29 cellular contexts compared by ENCODE assay signal in the genomic region with DNA sequence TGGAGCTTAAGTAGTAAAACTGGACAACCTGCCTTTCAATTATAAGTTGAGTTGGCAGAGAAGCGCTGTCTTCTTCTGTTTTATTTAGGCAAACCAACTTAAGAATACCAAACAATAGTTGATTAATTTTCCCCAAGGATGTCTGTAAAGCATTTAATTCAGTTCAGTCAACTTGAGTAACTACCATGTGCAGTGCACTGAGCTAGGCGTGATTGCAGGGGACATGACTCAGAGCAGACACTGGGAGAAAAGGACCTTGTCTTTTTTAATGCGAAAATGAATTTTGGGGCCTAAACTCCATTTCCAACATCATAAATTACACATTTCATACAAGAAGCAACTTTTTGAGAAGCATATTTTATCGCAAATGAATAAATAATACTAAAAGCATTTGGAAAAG.
"Had no signal": no experiment of that assay in that cellular context is flagged by ENCODE, and none has a peak within 500 bp of the region (broad histone marks: within the 10 kb centered on the region; RNA-seq: fewer than 3 reads in every experiment).

No MANE protein-coding gene starts in this region.

- H3K4me3 Mint-ChIP-seq: activated CD4-positive, alpha-beta memory T cell treated with anti-CD3 and anti-CD28 coated beads, Interleukin-2, amount 10 ng/mL, durations not matched to agents 7 days and 5 days; activated CD4-positive, alpha-beta T cell treated with anti-CD3 and anti-CD28 coated beads, Interleukin-2, amount 10 ng/mL, durations not matched to agents 7 days and 5 days; activated naive CD4-positive, alpha-beta T cell treated with anti-CD3 and anti-CD28 coated beads, Interleukin-2, amount 10 ng/mL, durations not matched to agents 7 days and 5 days; activated naive CD8-positive, alpha-beta T cell treated with anti-CD3 and anti-CD28 coated beads, Interleukin-2, amount 10 ng/mL, durations not matched to agents 7 days and 5 days; activated T-cell treated with anti-CD3 and anti-CD28 coated beads, Interleukin-2, amount 50 U/mL, for 24 hours; immature natural killer cell; natural killer cell treated with Interleukin-12 subunit alpha and Interleukin-12 subunit beta and Interleukin-15 and Interleukin-18, amount 100 ng/mL, for 72 hours; stimulated activated naive B cell treated with anti-CD40 and anti-IgM and Interleukin-4, amounts not matched to agents 10 μg/mL and 1 μg/mL and 100 μg/mL, for 72 hours; T-helper 1 cell treated with Interleukin-12 subunit alpha and Interleukin-12 subunit beta and Interleukin-4 antibody, amounts not matched to agents 30 μg/mL and 1 μg/mL, for 36 hours had no signal

- H3K27ac ChIP-seq: breast epithelium, lower lobe of right lung, right atrium auricular region, stomach, thyroid gland, upper lobe of left lung, vagina had no signal

- H3K36me3 ChIP-seq: breast epithelium, lower lobe of right lung, right atrium auricular region, stomach, thyroid gland, upper lobe of left lung had no signal

- H3K9me3 ChIP-seq: mucosa of descending colon, right atrium auricular region, thyroid gland, upper lobe of left lung, vagina had no signal

- ATAC-seq: left lobe of liver; lower lobe of right lung; mucosa of descending colon; natural killer cell treated with Interleukin-12 subunit alpha and Interleukin-12 subunit beta and Interleukin-15 and Interleukin-18, amount 100 ng/mL, for 72 hours; stimulated activated naive B cell treated with anti-CD40 and anti-IgM and Interleukin-4, amounts not matched to agents 10 μg/mL and 1 μg/mL and 100 μg/mL, for 72 hours had no signal

- H3K27ac Mint-ChIP-seq: activated CD4-positive, alpha-beta memory T cell treated with anti-CD3 and anti-CD28 coated beads, Interleukin-2, amount 10 ng/mL, durations not matched to agents 7 days and 5 days; activated CD4-positive, alpha-beta T cell treated with anti-CD3 and anti-CD28 coated beads, Interleukin-2, amount 10 ng/mL, durations not matched to agents 7 days and 5 days; activated naive CD4-positive, alpha-beta T cell treated with anti-CD3 and anti-CD28 coated beads, Interleukin-2, amount 10 ng/mL, durations not matched to agents 7 days and 5 days; activated naive CD8-positive, alpha-beta T cell treated with anti-CD3 and anti-CD28 coated beads, Interleukin-2, amount 10 ng/mL, durations not matched to agents 7 days and 5 days; activated T-cell treated with anti-CD3 and anti-CD28 coated beads, Interleukin-2, amount 50 U/mL, for 24 hours; immature natural killer cell; natural killer cell treated with Interleukin-12 subunit alpha and Interleukin-12 subunit beta and Interleukin-15 and Interleukin-18, amount 100 ng/mL, for 72 hours; stimulated activated naive B cell treated with anti-CD40 and anti-IgM and Interleukin-4, amounts not matched to agents 10 μg/mL and 1 μg/mL and 100 μg/mL, for 72 hours; T-helper 1 cell treated with Interleukin-12 subunit alpha and Interleukin-12 subunit beta and Interleukin-4 antibody, amounts not matched to agents 30 μg/mL and 1 μg/mL, for 36 hours had no signal

- DNase-seq: activated CD4-positive, alpha-beta memory T cell treated with anti-CD3 and anti-CD28 coated beads, Interleukin-2, amount 10 ng/mL, durations not matched to agents 7 days and 5 days; activated CD4-positive, alpha-beta T cell treated with anti-CD3 and anti-CD28 coated beads, Interleukin-2, amount 10 ng/mL, durations not matched to agents 7 days and 5 days; activated CD4-positive, CD25-positive, alpha-beta regulatory T cell treated with anti-CD3 and anti-CD28 coated beads, Interleukin-2, amount 50 U/mL, for 72 hours; activated CD8-positive, alpha-beta memory T cell treated with anti-CD3 and anti-CD28 coated beads, Interleukin-2, amount 50 U/mL, for 48 hours; activated gamma-delta T cell; activated naive CD4-positive, alpha-beta T cell treated with anti-CD3 and anti-CD28 coated beads, Interleukin-2, amount 10 ng/mL, durations not matched to agents 7 days and 5 days; activated naive CD8-positive, alpha-beta T cell treated with anti-CD3 and anti-CD28 coated beads, Interleukin-2, amount 10 ng/mL, durations not matched to agents 7 days and 5 days; activated T-cell treated with anti-CD3 and anti-CD28 coated beads, Interleukin-2, amount 50 U/mL, for 24 hours; amniotic stem cell; central memory CD4-positive, alpha-beta T cell; hippocampal formation; immature natural killer cell; kidney; lower lobe of right lung; mesenchymal stem cell; mucosa of descending colon; stimulated activated CD4-positive, alpha-beta T cell treated with anti-CD3 and anti-CD28 coated beads, Interleukin-15, amount 100 ng/mL, for 24 hours; stimulated activated CD4-positive, alpha-beta T cell treated with anti-CD3 and anti-CD28 coated beads, Interleukin-2, amount 100 ng/mL, for 24 hours; stimulated activated naive B cell treated with anti-CD40 and anti-IgM and Interleukin-4, amounts not matched to agents 10 μg/mL and 1 μg/mL and 100 μg/mL, for 72 hours; stomach; T-helper 9 cell; thyroid gland; upper lobe of left lung had no signal

- H3K27me3 Mint-ChIP-seq: activated CD4-positive, alpha-beta memory T cell treated with anti-CD3 and anti-CD28 coated beads, Interleukin-2, amount 10 ng/mL, durations not matched to agents 7 days and 5 days; activated CD4-positive, alpha-beta T cell treated with anti-CD3 and anti-CD28 coated beads, Interleukin-2, amount 10 ng/mL, durations not matched to agents 7 days and 5 days; activated naive CD4-positive, alpha-beta T cell treated with anti-CD3 and anti-CD28 coated beads, Interleukin-2, amount 10 ng/mL, durations not matched to agents 7 days and 5 days; activated naive CD8-positive, alpha-beta T cell treated with anti-CD3 and anti-CD28 coated beads, Interleukin-2, amount 10 ng/mL, durations not matched to agents 7 days and 5 days; activated T-cell treated with anti-CD3 and anti-CD28 coated beads, Interleukin-2, amount 50 U/mL, for 24 hours; natural killer cell treated with Interleukin-12 subunit alpha and Interleukin-12 subunit beta and Interleukin-15 and Interleukin-18, amount 100 ng/mL, for 72 hours; stimulated activated naive B cell treated with anti-CD40 and anti-IgM and Interleukin-4, amounts not matched to agents 10 μg/mL and 1 μg/mL and 100 μg/mL, for 72 hours had no signal

- H3K9me3 Mint-ChIP-seq: activated CD4-positive, alpha-beta memory T cell treated with anti-CD3 and anti-CD28 coated beads, Interleukin-2, amount 10 ng/mL, durations not matched to agents 7 days and 5 days; T-helper 1 cell treated with Interleukin-12 subunit alpha and Interleukin-12 subunit beta and Interleukin-4 antibody, amounts not matched to agents 30 μg/mL and 1 μg/mL, for 36 hours had no signal

- H3K4me1 Mint-ChIP-seq: activated CD4-positive, alpha-beta memory T cell treated with anti-CD3 and anti-CD28 coated beads, Interleukin-2, amount 10 ng/mL, durations not matched to agents 7 days and 5 days; activated CD4-positive, alpha-beta T cell treated with anti-CD3 and anti-CD28 coated beads, Interleukin-2, amount 10 ng/mL, durations not matched to agents 7 days and 5 days; activated naive CD4-positive, alpha-beta T cell treated with anti-CD3 and anti-CD28 coated beads, Interleukin-2, amount 10 ng/mL, durations not matched to agents 7 days and 5 days; activated naive CD8-positive, alpha-beta T cell treated with anti-CD3 and anti-CD28 coated beads, Interleukin-2, amount 10 ng/mL, durations not matched to agents 7 days and 5 days; immature natural killer cell; stimulated activated naive B cell treated with anti-CD40 and anti-IgM and Interleukin-4, amounts not matched to agents 10 μg/mL and 1 μg/mL and 100 μg/mL, for 72 hours had no signal

- H3K27me3 ChIP-seq: breast epithelium, right atrium auricular region, stomach, thyroid gland, upper lobe of left lung, vagina had no signal

- H3K4me1 ChIP-seq: breast epithelium, lower lobe of right lung, right atrium auricular region, thyroid gland, upper lobe of left lung had no signal

- H3K4me3 ChIP-seq: breast epithelium, lower lobe of right lung, mucosa of descending colon, right atrium auricular region, stomach, thyroid gland, upper lobe of left lung, vagina had no signal

- H3K36me3 Mint-ChIP-seq: activated naive CD4-positive, alpha-beta T cell treated with anti-CD3 and anti-CD28 coated beads, Interleukin-2, amount 10 ng/mL, durations not matched to agents 7 days and 5 days; activated naive CD8-positive, alpha-beta T cell treated with anti-CD3 and anti-CD28 coated beads, Interleukin-2, amount 10 ng/mL, durations not matched to agents 7 days and 5 days; immature natural killer cell; natural killer cell treated with Interleukin-12 subunit alpha and Interleukin-12 subunit beta and Interleukin-15 and Interleukin-18, amount 100 ng/mL, for 72 hours; stimulated activated naive B cell treated with anti-CD40 and anti-IgM and Interleukin-4, amounts not matched to agents 10 μg/mL and 1 μg/mL and 100 μg/mL, for 72 hours had no signal
